Comparison of ENCODE assay signal across 6 cellular contexts in the genomic region with DNA sequence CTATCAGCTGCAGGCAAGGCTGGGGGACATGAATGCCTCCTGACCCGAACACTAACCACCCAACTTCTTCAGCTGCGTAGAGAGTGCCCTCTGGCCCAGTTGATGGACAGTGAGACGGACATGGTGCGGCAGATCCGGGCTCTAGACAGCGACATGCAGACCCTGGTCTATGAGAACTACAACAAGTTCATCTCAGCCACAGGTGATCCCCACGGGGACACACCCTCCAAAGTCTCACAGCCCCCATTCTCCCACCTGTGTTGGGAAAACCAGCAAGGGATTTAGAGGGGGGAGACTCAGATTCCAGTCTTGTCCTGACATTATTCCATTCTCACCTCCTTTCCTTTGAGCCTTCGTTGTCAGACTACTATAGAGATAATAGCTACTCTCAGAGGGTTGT. TPM values are rescaled to one million over a fixed set of nuclear protein-coding genes. Genes with fewer than 3 reads are reported as not detected.
DNase-seq lines count a peak whose midpoint lies in the region; TF ChIP-seq lines count a peak whose summit lies in the region.

No MANE protein-coding gene starts in this region.

- H3K36me3 ChIP-seq in A673 (ENCODE audit: insufficient read depth, low read length, poor library complexity, severe bottlenecking) (peaks cover 3% of the 10 kb centered on the region), SU-DHL-6 (ENCODE audit: low read length) (peaks cover 6% of the 10 kb centered on the region; the same call in 1 of the 2 replicates)

- DNase-seq in A673 (ENCODE audit: low spot score) (no peak), immature natural killer cell (no peak), GM03348 (ENCODE audit: low spot score) (no peak), NCI-H748 treated with DMSO at 0.1 percent for 48 hours (lab: John Stamatoyannopoulos, UW) (no peak), HT-29 (ENCODE audit: low spot score) (no peak)

- intact Hi-C loops in A673 (cut with micrococcal nuclease; ENCODE audit: unreplicated experiment) = no loop called here

- TF ChIP-seq CTCF in A673 (conservative IDR thresholded peaks at IDR 0.05; ENCODE audit: low read depth, low read length) (no peak), SU-DHL-6 (IDR thresholded peaks at IDR 0.05; ENCODE audit: insufficient read depth, low read length, poor library complexity, severe bottlenecking) (no peak)

- H3K79me2 ChIP-seq in SU-DHL-6 (ENCODE audit: insufficient read depth, low read length) = peaks cover 33% of the 10 kb centered on the region

- H3K4me1 Mint-ChIP-seq in immature natural killer cell = peaks cover 18 to 27% of the 10 kb centered on the region in 2 donors

- peaks cover 0 to 9% (median 7%) of the 10 kb centered on the region in 3 donors for H3K27me3 Mint-ChIP-seq in immature natural killer cell (ENCODE audit: low read depth in 3 of 3)

- no peaks in the 10 kb centered on the region for H3K9me2 ChIP-seq in SU-DHL-6 (replicated peaks; ENCODE audit: insufficient read depth, low read length)

- H3K4me3 Mint-ChIP-seq in immature natural killer cell = peak overlapping the region; percentile 91 to 96 (median 94)

- no peaks in the 10 kb centered on the region for H3K9me3 Mint-ChIP-seq in immature natural killer cell

- H3K9me3 ChIP-seq in A673 (ENCODE audit: low read depth, low read length, poor library complexity, severe bottlenecking) (no peaks in the 10 kb centered on the region), SU-DHL-6 (ENCODE audit: insufficient read depth, low read length) (no peaks in the 10 kb centered on the region)

- POLR2A ChIA-PET in A673 (lab: Charles Lee; ENCODE audit: low non-redundant PET) = no interaction called here

- H3K4me1 ChIP-seq in A673 (ENCODE audit: insufficient read depth, low read length, poor library complexity, severe bottlenecking) = peaks cover 5% of the 10 kb centered on the region

- no peak overlapping the region for H2AFZ ChIP-seq in SU-DHL-6 (ENCODE audit: low read depth, low read length, severe bottlenecking)

- H3K27me3 ChIP-seq in A673 (replicated peaks; ENCODE audit: insufficient read depth, low read depth, low read length, poor library complexity) (no peaks in the 10 kb centered on the region), SU-DHL-6 (ENCODE audit: low read length) (no peaks in the 10 kb centered on the region)

- H3K4me3 ChIP-seq in A673 (ENCODE audit: low read depth, low read length, poor library complexity, severe bottlenecking) (peak overlapping the region; percentile 89), SU-DHL-6 (ENCODE audit: insufficient read depth, low read length, poor library complexity, severe bottlenecking) (peak overlapping the region; percentile 82)

- H3K27ac Mint-ChIP-seq in immature natural killer cell = peak overlapping the region; percentile 83 to 96 (median 94)

- H3K9ac ChIP-seq in SU-DHL-6 (ENCODE audit: low read length) = peak overlapping the region; percentile 77

- peak overlapping the region; percentile 76 for H3K4me2 ChIP-seq in SU-DHL-6 (ENCODE audit: low read depth, low read length, poor library complexity, severe bottlenecking)

- BruUV-seq in A673 (replicated peaks; lab: Mats Ljungman, UMichigan) = TSS peak; percentile 42

- CTCF ChIA-PET in A673 (lab: Charles Lee) = no interaction called here

- H4K20me1 ChIP-seq in SU-DHL-6 (ENCODE audit: low read depth, low read length) = no peaks in the 10 kb centered on the region

- H3K27ac ChIP-seq in A673 (ENCODE audit: low read depth, low read length, poor library complexity, severe bottlenecking) (peak overlapping the region; percentile 82), SU-DHL-6 (ENCODE audit: low read depth, low read length) (no peak overlapping the region; the same call in 1 of the 2 replicates)

- peaks cover 7% of the 10 kb centered on the region for H3F3A ChIP-seq in SU-DHL-6 (ENCODE audit: insufficient read depth)

- H3K36me3 Mint-ChIP-seq in immature natural killer cell = no peaks in the 10 kb centered on the region

RNA-seq across cellular contexts. Expression of gene VPS51, which starts 0.9 kb away (rescaled TPM):
- 125 and 140 TPM in 2 replicates for total RNA-seq in A673 (2021)
- polyA plus RNA-seq in immature natural killer cell = 100 to 1,000 TPM in 1 of 3 donors, 10 to 100 TPM in 2; 70.3 to 102 (median 87.7) TPM
- 549 and 628 TPM in 2 replicates for total RNA-seq in HT-29 (2014; rRNA removed; shearing (Covaris generic))

RNA-seq across cellular contexts. Expression of gene ZFPL1, which starts 12.9 kb away (rescaled TPM):
- total RNA-seq in A673 (2021) = 45.9 and 46.6 TPM in 2 replicates
- 10 to 100 TPM; 28.3 to 31.2 (median 29.8) TPM for polyA plus RNA-seq in immature natural killer cell
- total RNA-seq in HT-29 (2014; rRNA removed; shearing (Covaris generic)) = 124 and 128 TPM in 2 replicates

RNA-seq across cellular contexts. Expression of gene CDCA5, which starts 13.1 kb away (rescaled TPM):
- 109 and 119 TPM in 2 replicates for total RNA-seq in A673 (2021)
- 1 to 10 TPM; 1.8 to 2.9 (median 2.4) TPM for polyA plus RNA-seq in immature natural killer cell
- 66.1 and 72.1 TPM in 2 replicates for total RNA-seq in HT-29 (2014; rRNA removed; shearing (Covaris generic))

RNA-seq across cellular contexts. Expression of gene TM7SF2, which starts 14.7 kb away (rescaled TPM):
- 37.8 and 50.5 TPM in 2 replicates for total RNA-seq in A673 (2021)
- polyA plus RNA-seq in immature natural killer cell = 10 to 100 TPM; 12.8 to 16.8 (median 15.4) TPM
- total RNA-seq in HT-29 (2014; rRNA removed; shearing (Covaris generic)) = 84.4 and 113 TPM in 2 replicates

RNA-seq across cellular contexts. Expression of gene ZNHIT2, which starts 20.6 kb away (rescaled TPM):
- total RNA-seq in A673 (2021) = 22.3 and 27.4 TPM in 2 replicates
- 10 to 100 TPM; 15.5 to 25.8 (median 23.9) TPM for polyA plus RNA-seq in immature natural killer cell
- 104 and 115 TPM in 2 replicates for total RNA-seq in HT-29 (2014; rRNA removed; shearing (Covaris generic))
